ENCODE assay signal across 8 cellular contexts in the genomic region with DNA sequence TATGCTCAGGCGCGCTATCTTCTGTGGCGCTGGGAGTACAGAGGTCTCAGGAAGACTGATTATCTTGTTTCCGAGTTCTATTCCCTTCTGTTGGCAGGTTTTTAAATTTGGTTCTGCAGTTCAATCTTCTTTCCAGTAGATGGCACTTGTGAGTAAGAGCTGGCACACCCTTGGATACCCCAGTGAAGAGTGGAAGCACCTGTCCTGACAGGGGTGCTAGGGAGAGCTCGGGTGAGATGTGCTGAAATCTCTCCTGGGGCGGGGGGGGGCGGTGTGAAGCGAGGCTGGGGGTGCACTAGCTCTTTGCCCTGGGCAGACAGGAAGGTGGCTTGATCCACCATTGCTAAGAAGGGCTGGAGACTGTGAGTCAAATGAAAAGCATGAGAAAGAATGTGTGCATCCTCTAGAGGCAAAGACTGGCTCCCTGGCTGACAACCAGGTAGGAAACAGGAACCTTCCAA.
DNase-seq lines count a peak whose midpoint lies in the region; ATAC-seq and TF ChIP-seq lines count a peak whose summit lies in the region.

No MANE protein-coding gene starts in this region.

- WGBS in mesendoderm (ENCODE audit: extremely low coverage, insufficient coverage, low lambda C conversion rate) = no CpG with 5 or more reads among the region's 8 CpGs

- no peak overlapping the region for H4K5ac ChIP-seq in mesendoderm (ENCODE audit: low read length)

- H3K4me1 ChIP-seq in mesendoderm (ENCODE audit: control insufficient read depth, low read depth, low read length) = no peaks in the 10 kb centered on the region

- ATAC-seq in GM21367 (IDR thresholded peaks at IDR 0.05; ENCODE audit: unreplicated experiment) (peak; percentile 90), HG03457 (IDR thresholded peaks at IDR 0.05; ENCODE audit: unreplicated experiment) (peak; percentile 87)

- H3K4me3 ChIP-seq in choroid plexus epithelial cell (ENCODE audit: low read depth, low read length) (no peak overlapping the region), mesendoderm (ENCODE audit: low read length) (no peak overlapping the region)

- peak; percentile 45 for DNase-seq in GM10266 (ENCODE audit: extremely low spot score)
- DNase-seq in NCI-H69 (lab: John Stamatoyannopoulos, UW) = peak; percentile 93
- peak; percentile 68 for DNase-seq in choroid plexus epithelial cell (ENCODE audit: low read depth)
- DNase-seq in mesendoderm = peak; percentile 96
- no peak for DNase-seq in NCI-H1048 (lab: John Stamatoyannopoulos, UW)
- no peak for DNase-seq in activated CD4-positive, alpha-beta T cell treated with anti-CD3 and anti-CD28 coated beads, Interleukin-2, amount 50 U/mL, for 48 hours

- no peak overlapping the region for H2BK120ac ChIP-seq in mesendoderm (ENCODE audit: low read depth, low read length)

- H3K9ac ChIP-seq in mesendoderm (ENCODE audit: low read length) = no peak overlapping the region

- H4K8ac ChIP-seq in mesendoderm (ENCODE audit: low read depth, low read length) = no peak overlapping the region

- peak overlapping the region; percentile 17 for H3K56ac ChIP-seq in mesendoderm (ENCODE audit: low read length)

- no peak overlapping the region for H2BK15ac ChIP-seq in mesendoderm (replicated peaks; ENCODE audit: low read depth)

- H3K27ac ChIP-seq in mesendoderm (ENCODE audit: low read depth, low read length) = no peak overlapping the region

- no peak overlapping the region for H2BK5ac ChIP-seq in mesendoderm (ENCODE audit: low read length)

- H3K4ac ChIP-seq in mesendoderm (ENCODE audit: low read depth, low read length) = no peak overlapping the region

- H3K18ac ChIP-seq in mesendoderm (ENCODE audit: low read length) = peak overlapping the region; percentile 34

- H3K79me1 ChIP-seq in mesendoderm (ENCODE audit: low read length) = no peaks in the 10 kb centered on the region

- no peak overlapping the region for H3K4me2 ChIP-seq in mesendoderm (ENCODE audit: low read length)

- no peaks in the 10 kb centered on the region for H3K79me2 ChIP-seq in mesendoderm (ENCODE audit: control insufficient read depth, insufficient read depth, low read length)

- H3K36me3 ChIP-seq in mesendoderm (ENCODE audit: control insufficient read depth, insufficient read depth, low read length) = no peaks in the 10 kb centered on the region

- no peak overlapping the region for H2AK5ac ChIP-seq in mesendoderm (ENCODE audit: low read length)

- H3K27me3 ChIP-seq in mesendoderm (ENCODE audit: insufficient read depth, low read length, poor library complexity) = no peaks in the 10 kb centered on the region

- H3K23ac ChIP-seq in mesendoderm (ENCODE audit: low read length) = no peak overlapping the region

- TF ChIP-seq CTCF in GM10266 (IDR thresholded peaks at IDR 0.05; ENCODE audit: control insufficient read depth, insufficient read depth, low read depth, missing control alignments) (peak; percentile 77), choroid plexus epithelial cell (conservative IDR thresholded peaks at IDR 0.05; ENCODE audit: low read depth, low read length) (peak; percentile 83)

Comparison
In these comparisons a context has a peak if more than half of its experiments do, and no peak if none do; other contexts are left out.
1. DNase-seq: peak in GM10266 (single experiment), NCI-H69 (single experiment), choroid plexus epithelial cell (single experiment) and mesendoderm (single experiment); none in NCI-H1048 (single experiment) and activated CD4-positive, alpha-beta T cell treated with anti-CD3 and anti-CD28 coated beads, Interleukin-2, amount 50 U/mL, for 48 hours (0 of 2).